Comparison of ENCODE assay signal across 26 cellular contexts in the genomic region with DNA sequence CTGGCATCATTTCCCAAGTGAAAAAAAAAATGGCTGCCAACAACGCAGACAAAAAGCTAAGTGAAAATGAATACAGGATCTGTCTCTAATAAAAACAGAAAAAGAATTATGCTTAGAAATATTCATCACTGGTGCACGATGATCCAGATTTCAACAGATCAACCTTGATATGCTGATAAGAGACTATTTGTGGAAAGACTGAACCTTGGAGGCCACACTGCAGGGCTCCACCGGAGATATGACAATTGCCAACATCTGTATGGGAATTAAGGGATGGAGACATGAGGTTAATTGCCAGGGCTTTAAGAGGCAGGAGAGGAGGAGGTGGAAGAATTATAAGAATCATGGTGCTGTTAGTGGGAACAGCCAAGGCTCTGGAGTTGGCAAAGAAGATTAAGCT.
"Had no signal": no experiment of that assay in that cellular context is flagged by ENCODE, and none has a peak within 500 bp of the region (broad histone marks: within the 10 kb centered on the region; RNA-seq: fewer than 3 reads in every experiment).

No MANE protein-coding gene starts in this region.

- H3K27ac ChIP-seq: colonic mucosa, pancreas, prostate gland, thoracic aorta, vagina had no signal

- H3K36me3 ChIP-seq: colonic mucosa, pancreas, prostate gland, thoracic aorta, vagina had no signal

- H3K9me3 ChIP-seq: colonic mucosa, pancreas, prostate gland, thoracic aorta, vagina had no signal

- DNase-seq: activated CD4-positive, alpha-beta memory T cell treated with anti-CD3 and anti-CD28 coated beads for 36 hours; activated CD4-positive, alpha-beta T cell treated with anti-CD3 and anti-CD28 coated beads, Interleukin-2, amount 10 ng/mL, durations not matched to agents 24 days and 14 days; activated CD4-positive, CD25-positive, alpha-beta regulatory T cell treated with anti-CD3 and anti-CD28 coated beads, Interleukin-2, amount 50 U/mL, for 72 hours; activated CD8-positive, alpha-beta memory T cell treated with anti-CD3 and anti-CD28 coated beads, Interleukin-2, amount 50 U/mL, for 4 hours; activated effector memory CD4-positive, alpha-beta T cell treated with anti-CD3 and anti-CD28 coated beads, Interleukin-2, amount 50 U/mL, for 16 hours; activated naive CD4-positive, alpha-beta T cell treated with anti-CD3 and anti-CD28 coated beads for 36 hours; activated naive CD8-positive, alpha-beta T cell treated with anti-CD3 and anti-CD28 coated beads for 36 hours; activated T-cell treated with anti-CD3 and anti-CD28 coated beads, Interleukin-2, amount 50 U/mL, for 1 hour; amygdala; colonic mucosa; effector CD8-positive, alpha-beta T cell; erythroblast; head of caudate nucleus; hippocampal formation; kidney; left colon; naive B cell; pancreas; retina; stimulated activated CD4-positive, alpha-beta T cell treated with anti-CD3 and anti-CD28 coated beads, Interleukin-4, amount 100 ng/mL, for 24 hours; T-helper 9 cell had no signal

- H3K27me3 ChIP-seq: colonic mucosa, pancreas, vagina had no signal

- H3K4me1 ChIP-seq: colonic mucosa, pancreas, prostate gland, vagina had no signal

- ATAC-seq: left colon; stimulated activated effector memory CD8-positive, alpha-beta T cell treated with anti-CD3 and anti-CD28 coated beads, Interleukin-12 subunit alpha, Interleukin-12 subunit beta, amount 100 ng/mL, for 72 hours had no signal

- H3K4me3 ChIP-seq: colonic mucosa, pancreas, prostate gland, skin epidermis, thoracic aorta, vagina had no signal
